24 cellular contexts compared by ENCODE assay signal in the genomic region with DNA sequence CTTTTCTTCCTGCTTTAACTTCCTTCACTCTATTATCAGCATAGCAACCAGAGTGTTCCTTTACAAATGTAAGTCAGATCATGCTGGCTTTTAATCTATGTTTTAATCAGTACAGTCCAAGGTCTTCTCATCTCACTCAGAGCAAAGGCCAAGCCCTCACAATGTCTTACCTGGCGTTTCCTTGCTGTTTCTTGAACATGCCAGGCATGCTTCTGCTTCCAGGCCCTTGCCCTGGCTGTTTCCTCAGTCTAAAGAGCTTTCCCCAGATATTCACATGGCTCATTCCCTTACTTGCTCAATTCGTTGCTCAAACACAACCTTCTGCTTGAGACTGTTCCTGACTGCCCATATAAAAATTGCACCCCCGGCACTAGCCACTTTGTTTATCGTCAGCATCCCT.
"Had no signal": no experiment of that assay in that cellular context is flagged by ENCODE, and none has a peak within 500 bp of the region (broad histone marks: within the 10 kb centered on the region; RNA-seq: fewer than 3 reads in every experiment).

No MANE protein-coding gene starts in this region.

- H3K4me3 ChIP-seq: colonic mucosa, coronary artery, dorsolateral prefrontal cortex, esophagus muscularis mucosa, esophagus squamous epithelium, gastrocnemius medialis, gastroesophageal sphincter, heart left ventricle, heart right ventricle had no signal

- H3K27ac Mint-ChIP-seq: dendritic cell treated with granulocyte-macrophage colony-stimulating factor and Interleukin-4, amounts not matched to agents 40 ng/mL and 50 ng/mL, for 4 days; effector memory CD8-positive, alpha-beta T cell; endodermal cell had no signal

- H3K27me3 Mint-ChIP-seq: dendritic cell treated with granulocyte-macrophage colony-stimulating factor and Interleukin-4, amounts not matched to agents 40 ng/mL and 50 ng/mL, for 4 days; effector memory CD8-positive, alpha-beta T cell had no signal

- H3K4me1 ChIP-seq: colonic mucosa, esophagus muscularis mucosa, esophagus squamous epithelium, foreskin keratinocyte, gastrocnemius medialis, gastroesophageal sphincter, heart left ventricle, heart right ventricle had no signal

- DNase-seq: colonic mucosa; cortex of kidney; dermis blood vessel endothelial cell; dorsolateral prefrontal cortex; effector CD4-positive, alpha-beta T cell; effector CD8-positive, alpha-beta T cell; effector memory CD4-positive, alpha-beta T cell; effector memory CD8-positive, alpha-beta T cell; endodermal cell; erythroblast; esophagus squamous epithelium; foreskin fibroblast; foreskin keratinocyte; foreskin melanocyte; gastrocnemius medialis; glutamatergic neuron; head of caudate nucleus; heart left ventricle; heart right ventricle had no signal

- H3K36me3 ChIP-seq: colonic mucosa, esophagus muscularis mucosa, esophagus squamous epithelium, gastrocnemius medialis, gastroesophageal sphincter, heart left ventricle, heart right ventricle had no signal

- H3K4me3 Mint-ChIP-seq: dendritic cell treated with granulocyte-macrophage colony-stimulating factor and Interleukin-4, amounts not matched to agents 40 ng/mL and 50 ng/mL, for 4 days; effector memory CD8-positive, alpha-beta T cell; endodermal cell had no signal

- H3K27ac ChIP-seq: colonic mucosa, coronary artery, dorsolateral prefrontal cortex, epithelial cell of prostate, esophagus muscularis mucosa, esophagus squamous epithelium, foreskin keratinocyte, gastrocnemius medialis, gastroesophageal sphincter, heart left ventricle, heart right ventricle had no signal

- H3K9me3 ChIP-seq: colonic mucosa, esophagus squamous epithelium, gastrocnemius medialis had no signal

- H3K27me3 ChIP-seq: colonic mucosa, dorsolateral prefrontal cortex, esophagus muscularis mucosa, esophagus squamous epithelium, foreskin keratinocyte, gastrocnemius medialis, gastroesophageal sphincter, heart left ventricle, heart right ventricle had no signal
